Comparison of ENCODE assay signal across 6 cellular contexts in genomic region chr1:56324504-56324903, GRCh38.
"Had no signal": no experiment of that assay in that cellular context is flagged by ENCODE, and none has a peak within 500 bp of the region (broad histone marks: within the 10 kb centered on the region; RNA-seq: fewer than 3 reads in every experiment).

No MANE protein-coding gene starts in this region.

- DNase-seq: GDM1, GF-D8 had no signal

- FAIRE-seq: G401.6, GM12891, GM12892, GM18507 had no signal
